9 cellular contexts compared by ENCODE assay signal in the genomic region with DNA sequence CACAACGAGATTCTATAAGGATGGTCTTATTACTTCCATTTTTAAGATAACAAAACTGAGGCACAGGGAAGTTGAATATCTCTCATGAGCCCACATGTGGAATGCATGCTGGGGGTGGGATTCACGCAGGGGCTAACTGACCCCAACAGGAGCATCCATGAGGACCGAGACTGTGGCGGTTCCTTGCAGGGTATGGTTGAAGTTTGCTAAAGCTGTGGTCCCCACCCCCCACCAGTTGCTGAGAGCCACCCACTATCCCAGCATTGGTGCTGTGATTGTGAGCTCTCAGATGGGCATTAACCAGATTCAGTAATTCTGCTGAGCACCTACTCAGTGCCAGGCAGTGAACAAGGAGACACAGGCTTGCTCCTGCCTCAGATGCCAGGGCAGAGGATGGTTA.
"Had no signal": no experiment of that assay in that cellular context is flagged by ENCODE, and none has a peak within 500 bp of the region (broad histone marks: within the 10 kb centered on the region; RNA-seq: fewer than 3 reads in every experiment).

No MANE protein-coding gene starts in this region.

- H3K27ac Mint-ChIP-seq: HFFc6 had no signal

- H3K36me3 ChIP-seq: HAP-1 had no signal

- H3K4me3 ChIP-seq: GM23248, HAP-1 had no signal

- DNase-seq: GM23248, GOT3, H7, HFFc6 had no signal

- H3K4me1 ChIP-seq: HAP-1 had no signal

- H3K9me3 Mint-ChIP-seq: HFFc6, IgD-negative memory B cell had no signal

- H3K9ac ChIP-seq: GM23248 had no signal

- H2AFZ ChIP-seq: GM23248 had no signal

- H3K4me3 Mint-ChIP-seq: HFFc6, IgD-negative memory B cell had no signal

- H3K9me3 ChIP-seq: HAP-1 had no signal

- H3K27ac ChIP-seq: GM23248, HL-60 had no signal

- ATAC-seq: HCT116, HepG2 had no signal
